8 cellular contexts compared by ENCODE assay signal in genomic region chr2:197813093-197813787, GRCh38. TPM values are rescaled to one million over a fixed set of nuclear protein-coding genes. Genes with fewer than 3 reads are reported as not detected.
DNase-seq lines count a peak whose midpoint lies in the region; ATAC-seq and TF ChIP-seq lines count a peak whose summit lies in the region.

No MANE protein-coding gene starts in this region.

- TF ChIP-seq CTCF in WI38 (IDR thresholded peaks at IDR 0.05; ENCODE audit: low read depth, low read length): peak; percentile 69

- H3K4me3 ChIP-seq in WI38 (ENCODE audit: low read depth, low read length): no peak overlapping the region

- no peak for DNase-seq in activated CD8-positive, alpha-beta memory T cell treated with anti-CD3 and anti-CD28 coated beads, Interleukin-2, amount 10 ng/mL, durations not matched to agents 7 days and 5 days
- no peak for DNase-seq in activated CD8-positive, alpha-beta memory T cell treated with anti-CD3 and anti-CD28 coated beads for 24 hours
- peak; percentile 48 for DNase-seq in HPDE6-E6E7 (ENCODE audit: extremely low spot score)
- peak; percentile 54 for DNase-seq in kidney glomerular epithelial cell (lab: John Stamatoyannopoulos, UW)
- DNase-seq in midbrain (lab: John Stamatoyannopoulos, UW): no peak
- no peak for DNase-seq in amygdala (lab: John Stamatoyannopoulos, UW)

- H3K4me3 Mint-ChIP-seq in activated CD8-positive, alpha-beta memory T cell treated with anti-CD3 and anti-CD28 coated beads, Interleukin-2, amount 10 ng/mL, durations not matched to agents 7 days and 5 days: no peak overlapping the region

- no peaks in the 10 kb centered on the region for H3K36me3 Mint-ChIP-seq in activated CD8-positive, alpha-beta memory T cell treated with anti-CD3 and anti-CD28 coated beads, Interleukin-2, amount 10 ng/mL, durations not matched to agents 7 days and 5 days

- CTCF ChIA-PET in activated CD8-positive, alpha-beta memory T cell treated with anti-CD3 and anti-CD28 coated beads, Interleukin-2, amount 10 ng/mL, durations not matched to agents 7 days and 5 days (lab: Charles Lee): interaction anchor here (0.9 to 2.4 kb wide), 6 partner anchors 9 to 59 kb away, joined by 3 to 9 read pairs (median 5); partner anchors contain the start of gene PLCL1

- H3K4me1 Mint-ChIP-seq in activated CD8-positive, alpha-beta memory T cell treated with anti-CD3 and anti-CD28 coated beads, Interleukin-2, amount 10 ng/mL, durations not matched to agents 7 days and 5 days: peaks cover 6% of the 10 kb centered on the region

- no peak overlapping the region for H3K27ac Mint-ChIP-seq in activated CD8-positive, alpha-beta memory T cell treated with anti-CD3 and anti-CD28 coated beads, Interleukin-2, amount 10 ng/mL, durations not matched to agents 7 days and 5 days

- peaks cover 9% of the 10 kb centered on the region for H3K27me3 Mint-ChIP-seq in activated CD8-positive, alpha-beta memory T cell treated with anti-CD3 and anti-CD28 coated beads, Interleukin-2, amount 10 ng/mL, durations not matched to agents 7 days and 5 days

- ATAC-seq in activated CD8-positive, alpha-beta memory T cell treated with anti-CD3 and anti-CD28 coated beads, Interleukin-2, amount 10 ng/mL, durations not matched to agents 7 days and 5 days: peak; percentile 39
- no peak for ATAC-seq in GM21528 (IDR thresholded peaks at IDR 0.05; ENCODE audit: low FRiP score, unreplicated experiment)

- H3K9me3 Mint-ChIP-seq in activated CD8-positive, alpha-beta memory T cell treated with anti-CD3 and anti-CD28 coated beads, Interleukin-2, amount 10 ng/mL, durations not matched to agents 7 days and 5 days (ENCODE audit: low read depth): no peaks in the 10 kb centered on the region

RNA-seq across cellular contexts. Expression of gene PLCL1, which starts 8.8 kb away (rescaled TPM):
- total RNA-seq in activated CD8-positive, alpha-beta memory T cell treated with anti-CD3 and anti-CD28 coated beads, Interleukin-2, amount 10 ng/mL, durations not matched to agents 7 days and 5 days: under 1 TPM; 0.20 to 0.26 TPM

RNA-seq across cellular contexts. Expression of gene BOLL, which starts 28.1 kb away (rescaled TPM):
- not detected for total RNA-seq in activated CD8-positive, alpha-beta memory T cell treated with anti-CD3 and anti-CD28 coated beads, Interleukin-2, amount 10 ng/mL, durations not matched to agents 7 days and 5 days

Comparison
In these comparisons a context has a peak if more than half of its experiments do, and no peak if none do; other contexts are left out.
1. DNase-seq: peak in HPDE6-E6E7 (single experiment) and kidney glomerular epithelial cell (single experiment); none in activated CD8-positive, alpha-beta memory T cell treated with anti-CD3 and anti-CD28 coated beads, Interleukin-2, amount 10 ng/mL, durations not matched to agents 7 days and 5 days (single experiment), activated CD8-positive, alpha-beta memory T cell treated with anti-CD3 and anti-CD28 coated beads for 24 hours (single experiment), midbrain (single experiment) and amygdala (0 of 56).